Comparison of ENCODE assay signal across 24 cellular contexts in the genomic region with DNA sequence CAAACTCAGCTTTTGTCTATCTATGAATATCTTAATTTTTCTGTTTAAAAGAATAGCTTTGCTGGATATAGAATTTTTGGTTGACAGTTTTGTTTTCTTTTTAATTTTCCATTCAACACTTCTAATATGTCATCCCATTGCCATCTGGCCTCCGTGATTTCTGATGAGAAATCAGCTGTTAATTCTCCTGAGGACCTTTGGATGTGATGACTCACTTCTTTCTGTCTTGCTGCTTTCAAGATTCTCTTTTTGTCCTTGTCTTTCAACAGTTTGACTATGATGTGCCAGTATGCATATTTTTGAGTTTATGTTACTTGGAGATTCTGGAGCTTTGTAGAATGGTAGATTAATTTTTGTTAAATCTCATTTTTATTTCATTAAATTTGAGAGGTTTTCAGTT.
"Had no signal": no experiment of that assay in that cellular context is flagged by ENCODE, and none has a peak within 500 bp of the region (broad histone marks: within the 10 kb centered on the region; RNA-seq: fewer than 3 reads in every experiment).

No MANE protein-coding gene starts in this region.

- H3K36me3 ChIP-seq: adrenal gland, WERI-Rb-1 had no signal

- H3K27me3 ChIP-seq: adrenal gland had no signal

- H3K4me3 ChIP-seq: adrenal gland, SK-N-MC had no signal

- H3K4me1 ChIP-seq: adrenal gland had no signal

- DNase-seq: activated CD4-positive, alpha-beta T cell treated with anti-CD3 and anti-CD28 coated beads for 4 hours; activated CD8-positive, alpha-beta memory T cell treated with anti-CD3 and anti-CD28 coated beads, Interleukin-2, amount 50 U/mL, for 4 hours; activated CD8-positive, alpha-beta T cell treated with anti-CD3 and anti-CD28 coated beads for 36 hours; activated naive CD4-positive, alpha-beta T cell treated with anti-CD3 and anti-CD28 coated beads, Interleukin-2, amount 50 U/mL, for 16 hours; activated naive CD8-positive, alpha-beta T cell treated with anti-CD3 and anti-CD28 coated beads, Interleukin-2, amount 10 ng/mL, durations not matched to agents 7 days and 5 days; activated T-cell treated with anti-CD3 and anti-CD28 coated beads, Interleukin-2, amount 50 U/mL, for 72 hours; adrenal gland; anterior cingulate cortex; cerebellar nuclear complex; Kasumi-1; MV-4-11; NCI-H1105; NCI-H1436; NCI-H1694 treated with DMSO at 0.1 percent for 48 hours; NCI-H2029 treated with DMSO at 0.1 percent for 48 hours; NCI-H345; NCI-H510A; NCI-H526 treated with DMSO at 0.1 percent for 48 hours; NCI-H82; RPMI8226; T-helper 1 cell; WERI-Rb-1 had no signal

- H3K27ac ChIP-seq: adrenal gland, SK-N-MC, WERI-Rb-1 had no signal

- ATAC-seq: activated CD8-positive, alpha-beta T cell treated with anti-CD3 and anti-CD28 coated beads for 36 hours; activated T-cell treated with anti-CD3 and anti-CD28 coated beads, Interleukin-2, amount 50 U/mL, for 72 hours; Right ventricle myocardium inferior had no signal
